In the genomic region with DNA sequence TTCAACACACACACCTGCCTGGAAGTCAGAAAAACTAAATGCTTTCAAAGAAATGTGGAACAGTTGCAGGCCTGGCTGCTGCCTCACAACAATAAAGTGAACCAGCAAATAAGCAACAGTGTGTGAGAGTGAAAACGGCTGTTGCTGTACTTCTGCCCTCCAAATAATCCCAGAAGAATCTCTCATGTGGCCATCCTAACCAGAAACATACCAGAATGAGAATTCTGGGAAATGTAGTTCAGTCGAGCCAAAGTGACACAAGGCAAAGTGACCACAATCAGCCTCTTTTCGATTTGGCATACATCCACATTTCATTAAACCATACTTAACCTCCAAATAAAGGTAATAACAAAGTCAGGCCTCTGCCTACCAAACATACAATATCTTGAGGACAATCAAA, we compare ENCODE assay signal across 16 cellular contexts.
DNase-seq lines count a peak whose midpoint lies in the region; ATAC-seq and TF ChIP-seq lines count a peak whose summit lies in the region.
"Had no signal": no experiment of that assay in that cellular context is flagged by ENCODE, and none has a peak within 500 bp of the region (broad histone marks: within the 10 kb centered on the region; RNA-seq: fewer than 3 reads in every experiment).

No MANE protein-coding gene starts in this region.

- no peak overlapping the region for H3K27ac ChIP-seq in ACC112 (ENCODE audit: low read depth, low read length)
- no peak overlapping the region for H3K27ac ChIP-seq in upper lobe of right lung
- no peak overlapping the region for H3K27ac ChIP-seq in ascending aorta
- H3K27ac ChIP-seq: epithelial cell of prostate, lower lobe of right lung, neutrophil had no signal

- DNase-seq in GM04504 (ENCODE audit: low read depth) (peak; percentile 49), astrocyte of the hippocampus (ENCODE audit: low read depth, low spot score) (peak; percentile 54), iPS-NIHi11 (ENCODE audit: low spot score) (peak; percentile 10), NCI-H2171 treated with DMSO at 0.1 percent for 48 hours (lab: John Stamatoyannopoulos, UW) (no peak), upper lobe of right lung (no peak), COLO668 (lab: John Stamatoyannopoulos, UW; ENCODE audit: unreplicated experiment) (no peak), ascending aorta (ENCODE audit: low spot score in 2 of 2) (no peak)
- DNase-seq: activated CD4-positive, alpha-beta T cell treated with anti-CD3 and anti-CD28 coated beads, Interleukin-2, amount 10 ng/mL, durations not matched to agents 7 days and 5 days; activated T-cell treated with anti-CD3 and anti-CD28 coated beads, Interleukin-2, amount 50 U/mL, for 48 hours; lower lobe of right lung; NCI-H2029 treated with DMSO at 0.1 percent for 48 hours; NCI-H69; small intestine had no signal

- H3K9me3 ChIP-seq in upper lobe of right lung (no peaks in the 10 kb centered on the region), ascending aorta (no peaks in the 10 kb centered on the region)
- H3K9me3 ChIP-seq: lower lobe of right lung, neutrophil had no signal

- H3K4me3 ChIP-seq in ACC112 (ENCODE audit: low read depth, low read length) (0 out of 2 replicates have a peak overlapping the region, but pooled peaks have one; percentile 18), upper lobe of right lung (no peak overlapping the region), ascending aorta (no peak overlapping the region)
- H3K4me3 ChIP-seq: lower lobe of right lung had no signal

- H3K79me2 ChIP-seq in ACC112 (ENCODE audit: control insufficient read depth, insufficient read depth, low read length, unreplicated experiment): no peaks in the 10 kb centered on the region

- TF ChIP-seq CTCF in upper lobe of right lung (IDR thresholded peaks at IDR 0.05) (no peak), ascending aorta (IDR thresholded peaks at IDR 0.05) (no peak)

- no peak for ATAC-seq in upper lobe of right lung

- intact Hi-C loops in upper lobe of right lung (cut with DNase I): no loop called here
- intact Hi-C loops in ascending aorta (cut with DNase I): loop anchor here (10.0 kb wide), 1 partner anchor 837 kb away; no protein-coding TSS in a partner anchor

- H3K27me3 ChIP-seq in ACC112 (ENCODE audit: insufficient read depth, low read length) (no peaks in the 10 kb centered on the region), upper lobe of right lung (no peaks in the 10 kb centered on the region), ascending aorta (no peaks in the 10 kb centered on the region)
- H3K27me3 ChIP-seq: neutrophil had no signal

- H3K4me1 ChIP-seq in ACC112 (ENCODE audit: control insufficient read depth, insufficient read depth, low read length, unreplicated experiment) (peaks cover 33% of the 10 kb centered on the region), upper lobe of right lung (no peaks in the 10 kb centered on the region), ascending aorta (no peaks in the 10 kb centered on the region)

- H2AFZ ChIP-seq in ACC112 (ENCODE audit: low read length, unreplicated experiment): peak overlapping the region; percentile 79

- H3K36me3 ChIP-seq in ACC112 (ENCODE audit: insufficient read depth, low read length) (no peaks in the 10 kb centered on the region), upper lobe of right lung (no peaks in the 10 kb centered on the region), ascending aorta (no peaks in the 10 kb centered on the region)
- H3K36me3 ChIP-seq: lower lobe of right lung, neutrophil had no signal

Comparison
In these comparisons a context has a peak if more than half of its experiments do, and no peak if none do; other contexts are left out.
1. DNase-seq: peak in GM04504 (single experiment), astrocyte of the hippocampus (single experiment) and iPS-NIHi11 (single experiment); none in NCI-H2171 treated with DMSO at 0.1 percent for 48 hours (single experiment), upper lobe of right lung (single experiment), COLO668 (single experiment) and ascending aorta (0 of 2).